In the genomic region with DNA sequence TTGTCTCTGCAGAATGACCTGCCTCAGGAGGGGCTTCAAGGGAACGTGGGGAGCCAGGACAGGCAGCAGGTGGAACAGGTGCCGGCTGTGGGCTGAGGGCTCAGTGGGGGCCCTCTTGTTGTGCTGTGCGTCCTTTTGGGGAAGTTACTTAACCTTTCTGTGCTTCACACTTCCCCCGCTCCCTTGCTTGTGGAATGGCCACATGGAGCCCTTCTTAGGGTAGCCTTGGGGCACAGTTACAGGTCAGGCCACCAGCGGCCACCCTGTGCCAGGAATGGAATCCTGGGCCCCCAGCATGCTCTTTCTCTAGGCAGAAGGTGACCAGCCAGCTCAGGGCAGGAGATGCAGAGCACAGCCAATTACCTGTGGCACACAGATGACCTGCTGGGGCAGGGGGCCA, we compare ENCODE assay signal across 13 cellular contexts. TPM values are rescaled to one million over a fixed set of nuclear protein-coding genes. Genes with fewer than 3 reads are reported as not detected.
DNase-seq lines count a peak whose midpoint lies in the region; ATAC-seq, FAIRE-seq and TF ChIP-seq lines count a peak whose summit lies in the region.
"Had no signal": no experiment of that assay in that cellular context is flagged by ENCODE, and none has a peak within 500 bp of the region (broad histone marks: within the 10 kb centered on the region; RNA-seq: fewer than 3 reads in every experiment).

No MANE protein-coding gene starts in this region.

- ATAC-seq in lower lobe of right lung (no peak), GM21619 (IDR thresholded peaks at IDR 0.05; ENCODE audit: unreplicated experiment) (no peak)

- peaks cover 4% of the 10 kb centered on the region for H3K4me1 Mint-ChIP-seq in glutamatergic neuron (ENCODE audit: low read depth, unreplicated experiment)

- no peak for FAIRE-seq in kidney (lab: Jason Lieb, UNC)
- FAIRE-seq: RCC 7860 had no signal

- TF ChIP-seq CTCF in GM06990 (IDR thresholded peaks at IDR 0.05; ENCODE audit: insufficient read depth, low read length, poor library complexity, severe bottlenecking) (no peak), WI38 (IDR thresholded peaks at IDR 0.05; ENCODE audit: low read depth, low read length) (no peak), lower lobe of right lung (IDR thresholded peaks at IDR 0.05) (no peak), kidney (IDR thresholded peaks at IDR 0.05; ENCODE audit: borderline replicate concordance, extremely low read depth, insufficient read depth) (no peak), glutamatergic neuron (IDR thresholded peaks at IDR 0.05; ENCODE audit: partially characterized antibody, unreplicated experiment) (no peak)

- H3K9ac ChIP-seq in BLaER1 treated with 17β-estradiol and CSF1 and Interleukin-3, amounts not matched to agents 10 nM and 100 nM = peak overlapping the region; percentile 81 to 95 (median 90)
- no peak overlapping the region for H3K9ac ChIP-seq in kidney (ENCODE audit: low read length in 2 of 2)

- peaks cover 32 to 51% (median 48%) of the 10 kb centered on the region in 11 experiments for H3K36me3 ChIP-seq in BLaER1 treated with 17β-estradiol and CSF1 and Interleukin-3, amounts not matched to agents 10 nM and 100 nM
- H3K36me3 ChIP-seq in GM06990 (ENCODE audit: control insufficient read depth, insufficient read depth, low read length) (peaks cover 35% of the 10 kb centered on the region), lower lobe of right lung (peaks cover 29% of the 10 kb centered on the region), kidney (ENCODE audit: control insufficient read depth in 1 of 2, insufficient read depth in 2 of 2, low read length in 2 of 2) (no peaks in the 10 kb centered on the region)
- H3K36me3 ChIP-seq: uterus, WERI-Rb-1 had no signal

- peaks cover 6% of the 10 kb centered on the region for H3K9me3 Mint-ChIP-seq in glutamatergic neuron (ENCODE audit: unreplicated experiment)

- H3K27me3 Mint-ChIP-seq in glutamatergic neuron (ENCODE audit: unreplicated experiment) = peaks cover 3% of the 10 kb centered on the region

- H3K27ac Mint-ChIP-seq in glutamatergic neuron (ENCODE audit: unreplicated experiment) = no peak overlapping the region

- no peaks in the 10 kb centered on the region for H3K9me3 ChIP-seq in BLaER1 treated with 17β-estradiol and CSF1 and Interleukin-3, amounts not matched to agents 10 nM and 100 nM (replicated peaks in 1 of 11)
- H3K9me3 ChIP-seq in lower lobe of right lung (no peaks in the 10 kb centered on the region), kidney (ENCODE audit: control insufficient read depth in 1 of 2, low read length in 2 of 2) (no peaks in the 10 kb centered on the region)
- H3K9me3 ChIP-seq: sigmoid colon, uterus had no signal

- peak overlapping the region; percentile 44 to 95 (median 94); a peak in 21 of 22 replicates for H3K27ac ChIP-seq in BLaER1 treated with 17β-estradiol and CSF1 and Interleukin-3, amounts not matched to agents 10 nM and 100 nM
- H3K27ac ChIP-seq in lower lobe of right lung = peak overlapping the region; percentile 18
- H3K27ac ChIP-seq in kidney (ENCODE audit: low read depth in 2 of 2, low read length in 2 of 2) = no peak overlapping the region
- H3K27ac ChIP-seq: sigmoid colon, uterus, WERI-Rb-1 had no signal

- no peak overlapping the region for H3K4me3 Mint-ChIP-seq in glutamatergic neuron (ENCODE audit: unreplicated experiment)

- peaks cover 0 to 22% (median 0%) of the 10 kb centered on the region in 11 experiments; a peak in 6 of 22 replicates for H4K20me1 ChIP-seq in BLaER1 treated with 17β-estradiol and CSF1 and Interleukin-3, amounts not matched to agents 10 nM and 100 nM

- H3K27me3 ChIP-seq in BLaER1 treated with 17β-estradiol and CSF1 and Interleukin-3, amounts not matched to agents 10 nM and 100 nM = no peaks in the 10 kb centered on the region
- H3K27me3 ChIP-seq in GM06990 (replicated peaks; ENCODE audit: control insufficient read depth, insufficient read depth, low read length) (no peaks in the 10 kb centered on the region), lower lobe of right lung (ENCODE audit: low read depth) (no peaks in the 10 kb centered on the region)
- H3K27me3 ChIP-seq: uterus had no signal

- intact Hi-C loops in lower lobe of right lung (cut with DNase I) (no loop called here), kidney (cut with DNase I) (no loop called here)

- DNase-seq in GM06990 (ENCODE audit: extremely low read depth, insufficient read length) (no peak), lower lobe of right lung (no peak), kidney (no peak), glutamatergic neuron (no peak), anterior cingulate cortex (lab: John Stamatoyannopoulos, UW) (no peak)
- DNase-seq: NCI-H187 treated with DMSO at 0.1 percent for 48 hours, sigmoid colon, WERI-Rb-1 had no signal

- H3K4me1 ChIP-seq in BLaER1 treated with 17β-estradiol and CSF1 and Interleukin-3, amounts not matched to agents 10 nM and 100 nM = peaks cover 54 to 71% (median 60%) of the 10 kb centered on the region in 10 experiments
- H3K4me1 ChIP-seq in lower lobe of right lung = peaks cover 48% of the 10 kb centered on the region
- peaks cover 0 to 15% of the 10 kb centered on the region in 2 donors for H3K4me1 ChIP-seq in kidney (ENCODE audit: control insufficient read depth in 1 of 2, insufficient read depth in 1 of 2, low read depth in 1 of 2, low read length in 2 of 2)

- peak overlapping the region; percentile 91 to 99 (median 97) for H3K4me2 ChIP-seq in BLaER1 treated with 17β-estradiol and CSF1 and Interleukin-3, amounts not matched to agents 10 nM and 100 nM

- H3K36me3 Mint-ChIP-seq in glutamatergic neuron (ENCODE audit: unreplicated experiment) = no peaks in the 10 kb centered on the region

- H3K4me3 ChIP-seq in BLaER1 treated with 17β-estradiol and CSF1 and Interleukin-3, amounts not matched to agents 10 nM and 100 nM = peak overlapping the region in 9 of 10 experiments; percentile 38 to 95 (median 87); a peak in 17 of 20 replicates
- H3K4me3 ChIP-seq in GM06990 (replicated peaks; ENCODE audit: low read depth, low read length) = peak overlapping the region; percentile 95
- H3K4me3 ChIP-seq in WI38 (ENCODE audit: low read depth, low read length) = peak overlapping the region; percentile 21
- no peak overlapping the region for H3K4me3 ChIP-seq in lower lobe of right lung
- H3K4me3 ChIP-seq in kidney (ENCODE audit: low read length in 2 of 2) = no peak overlapping the region
- H3K4me3 ChIP-seq: sigmoid colon, uterus had no signal

RNA-seq across cellular contexts. Expression of gene IKBKE, which starts 2.6 kb away (rescaled TPM):
- total RNA-seq in lower lobe of right lung (12.5 TPM), kidney (14.5 TPM), glutamatergic neuron (ENCODE audit: unreplicated experiment) (0.20 TPM)
- 3.4 TPM for polyA plus RNA-seq in kidney (ENCODE audit: insufficient read depth, low read depth, low replicate concordance)

RNA-seq across cellular contexts. Expression of gene RASSF5, which starts 34.4 kb away (rescaled TPM):
- total RNA-seq in lower lobe of right lung (48.2 TPM), kidney (18.8 TPM), glutamatergic neuron (ENCODE audit: unreplicated experiment) (2.7 TPM)
- polyA plus RNA-seq in kidney (ENCODE audit: insufficient read depth, low read depth, low replicate concordance) = 2.4 TPM

Comparison
In these comparisons a context has a peak if more than half of its experiments do, and no peak if none do; other contexts are left out.
1. H3K27ac ChIP-seq: peak in BLaER1 treated with 17β-estradiol and CSF1 and Interleukin-3, amounts not matched to agents 10 nM and 100 nM (11 of 11) and lower lobe of right lung (single experiment); none in kidney (0 of 2).
2. H3K4me3 ChIP-seq: peak in BLaER1 treated with 17β-estradiol and CSF1 and Interleukin-3, amounts not matched to agents 10 nM and 100 nM (9 of 10), GM06990 (single experiment) and WI38 (single experiment); none in lower lobe of right lung (single experiment) and kidney (0 of 2).
3. H3K9ac ChIP-seq: peak in BLaER1 treated with 17β-estradiol and CSF1 and Interleukin-3, amounts not matched to agents 10 nM and 100 nM (11 of 11); none in kidney (0 of 2).
4. RNA of gene IKBKE, which starts 2.6 kb away (total RNA-seq): 14.5 TPM in kidney (single experiment) and 12.5 TPM in lower lobe of right lung (single experiment); 0.20 TPM in glutamatergic neuron (single experiment); every median in the first group is over 10 times any median in the second.